28 cellular contexts compared by ENCODE assay signal in the genomic region with DNA sequence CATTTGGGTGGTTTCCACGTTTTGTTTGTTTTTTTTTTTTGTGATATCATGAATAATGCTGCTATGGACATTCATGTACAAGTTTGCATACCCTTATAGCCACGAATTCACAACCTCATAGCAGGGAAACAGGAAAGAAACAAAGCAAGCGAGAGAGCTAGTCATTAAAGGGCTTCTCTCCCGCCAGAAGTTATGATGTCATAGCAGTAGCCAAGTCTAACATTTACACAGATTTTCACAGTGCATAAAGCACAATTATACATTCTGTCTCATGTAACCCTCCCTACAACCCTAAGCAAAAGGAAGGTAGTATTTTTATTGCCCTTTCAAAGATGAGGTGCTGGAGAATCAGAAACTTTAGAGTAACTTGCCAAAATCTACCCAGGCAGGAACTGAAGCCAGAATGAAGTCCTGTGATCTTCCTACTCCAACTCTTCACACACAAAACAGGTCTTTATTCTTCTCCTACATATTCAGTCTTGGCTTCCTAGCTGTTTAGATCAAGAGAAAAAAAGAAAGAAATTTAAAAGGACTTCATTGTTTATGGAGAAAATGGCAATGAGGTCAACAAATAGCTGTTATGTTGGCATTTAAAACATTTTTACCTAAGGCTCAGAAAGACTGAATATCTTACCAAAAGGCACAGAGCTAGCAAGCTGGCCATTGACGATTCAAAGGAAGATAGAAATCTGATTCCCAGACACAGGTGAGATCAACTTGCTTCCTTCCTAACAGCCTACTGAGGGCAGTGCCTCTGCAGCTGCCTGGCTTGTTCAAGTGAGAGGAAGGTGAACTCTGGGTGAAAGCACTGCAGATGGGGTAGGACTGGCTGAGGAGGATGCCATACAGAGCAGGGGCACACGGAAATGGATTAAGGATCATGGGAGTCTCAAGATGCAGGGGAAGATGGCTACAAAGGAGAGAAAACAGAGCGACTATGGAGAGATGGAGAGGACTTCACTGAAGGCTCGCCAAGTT. TPM values are rescaled to one million over a fixed set of nuclear protein-coding genes. Genes with fewer than 3 reads are reported as not detected.
DNase-seq lines count a peak whose midpoint lies in the region; ATAC-seq, FAIRE-seq and TF ChIP-seq lines count a peak whose summit lies in the region.
"Had no signal": no experiment of that assay in that cellular context is flagged by ENCODE, and none has a peak within 500 bp of the region (broad histone marks: within the 10 kb centered on the region; RNA-seq: fewer than 3 reads in every experiment).

No MANE protein-coding gene starts in this region.

- H3K23ac ChIP-seq in H1 (ENCODE audit: insufficient read length): no peak overlapping the region
- H3K23ac ChIP-seq in mesendoderm (ENCODE audit: low read length): peak overlapping the region; percentile 15

- H3K4me1 ChIP-seq in breast epithelium (no peaks in the 10 kb centered on the region), H1 (replicated peaks in 1 of 4; ENCODE audit: control insufficient read depth in 3 of 4, insufficient read depth in 4 of 4, low read length in 3 of 4) (peaks cover 0 to 3% (median 1%) of the 10 kb centered on the region in 4 experiments; a peak in 2 of 7 replicates), mesendoderm (ENCODE audit: control insufficient read depth, low read depth, low read length) (peaks cover 3% of the 10 kb centered on the region)

- H3K27ac ChIP-seq in breast epithelium: peak overlapping the region in 1 of 2 donors; percentile 45
- H3K27ac ChIP-seq in H1 (ENCODE audit: low read depth, low read length): no peak overlapping the region
- H3K27ac ChIP-seq in mesendoderm (ENCODE audit: low read depth, low read length): no peak overlapping the region
- H3K27ac ChIP-seq: SK-N-MC had no signal

- peak overlapping the region; percentile 58; the same call in 1 of the 2 replicates for H2AFZ ChIP-seq in H1 (ENCODE audit: low read length)

- TF ChIP-seq POLR2A in breast epithelium (IDR thresholded peaks at IDR 0.05) (no peak), H1 (IDR thresholded peaks at IDR 0.05; ENCODE audit: control extremely low read depth in 1 of 2, low read depth in 2 of 2, low read length in 2 of 2) (no peak)

- H4K91ac ChIP-seq in H1 (replicated peaks; ENCODE audit: insufficient read length, low read length): no peak overlapping the region

- H3K4me3 Mint-ChIP-seq in MCF 10A (ENCODE audit: unreplicated experiment): no peak overlapping the region
- H3K4me3 Mint-ChIP-seq in activated CD8-positive, alpha-beta T cell treated with anti-CD3 and anti-CD28 coated beads for 36 hours: no peak overlapping the region
- H3K4me3 Mint-ChIP-seq: CD8-positive, alpha-beta memory T cell had no signal

- no peak overlapping the region for H2BK15ac ChIP-seq in H1 (ENCODE audit: low read length)
- H2BK15ac ChIP-seq in mesendoderm (replicated peaks; ENCODE audit: low read depth): no peak overlapping the region

- H3K4me3 ChIP-seq in breast epithelium (no peak overlapping the region), H1 (ENCODE audit: extremely low read depth in 1 of 4, insufficient read depth in 2 of 4, low read depth in 3 of 4, low read length in 4 of 4) (no peak overlapping the region), mesendoderm (ENCODE audit: low read length) (no peak overlapping the region)
- H3K4me3 ChIP-seq: SK-N-MC had no signal

- no peaks in the 10 kb centered on the region for H4K20me1 ChIP-seq in H1 (replicated peaks in 1 of 2; ENCODE audit: control insufficient read depth in 1 of 2, insufficient read depth in 2 of 2, low read length in 2 of 2)

- intact Hi-C loops in MCF 10A (cut with micrococcal nuclease) (no loop called here), breast epithelium (cut with DNase I; ENCODE audit: low total_unique reads) (no loop called here)
- intact Hi-C loops in activated CD8-positive, alpha-beta T cell treated with anti-CD3 and anti-CD28 coated beads for 36 hours (cut with micrococcal nuclease): no loop called here

- TF ChIP-seq EP300 in H1 (IDR thresholded peaks at IDR 0.05; ENCODE audit: borderline replicate concordance in 1 of 2, low read depth in 2 of 2, low read length in 2 of 2): no peak

- no peaks in the 10 kb centered on the region for H3K79me2 ChIP-seq in H1 (ENCODE audit: control insufficient read depth in 1 of 2, insufficient read depth in 2 of 2, low read length in 2 of 2)
- H3K79me2 ChIP-seq in mesendoderm (ENCODE audit: control insufficient read depth, insufficient read depth, low read length): no peaks in the 10 kb centered on the region

- POLR2A ChIA-PET in MCF 10A (lab: Yijun Ruan, JAX) (no interaction called here), H1 (lab: Charles Lee; ENCODE audit: partially characterized antibody) (interaction anchor here (1.2 kb wide), 1 partner anchor 10 kb away, joined by 3 read pairs; no protein-coding TSS in a partner anchor)
- POLR2A ChIA-PET in activated CD8-positive, alpha-beta T cell treated with anti-CD3 and anti-CD28 coated beads for 36 hours (lab: Charles Lee): no interaction called here

- H3K9me3 ChIP-seq in breast epithelium (no peaks in the 10 kb centered on the region), H1 (ENCODE audit: insufficient read depth in 2 of 2, low read depth in 1 of 2, low read length in 1 of 2) (peaks cover 0 to 5% of the 10 kb centered on the region in 2 experiments; a peak in 1 of 4 replicates)
- H3K9me3 ChIP-seq: BE2C had no signal

- H3K36me3 ChIP-seq in breast epithelium (no peaks in the 10 kb centered on the region), H1 (ENCODE audit: control insufficient read depth in 2 of 4, insufficient read depth in 4 of 4, low read length in 3 of 4) (no peaks in the 10 kb centered on the region), mesendoderm (ENCODE audit: control insufficient read depth, insufficient read depth, low read length) (no peaks in the 10 kb centered on the region)

- no peak overlapping the region for H2AK5ac ChIP-seq in H1 (ENCODE audit: low read depth, low read length)
- H2AK5ac ChIP-seq in mesendoderm (ENCODE audit: low read length): no peak overlapping the region

- whole genome bisulfite sequencing in H1 (ENCODE audit: extremely low coverage in 1 of 2, insufficient coverage in 1 of 2, insufficient read length in 1 of 2, insufficient replicate concordance in 2 of 2, low coverage in 1 of 2, low lambda C conversion rate in 2 of 2, missing lambda C conversion rate in 1 of 2), 2 experiments: 84% methylated on average over 8 of the region's 8 CpGs; no CpG with 5 or more reads in 1 of the 2 experiments
- no CpG with 5 or more reads among the region's 8 CpGs for WGBS in mesendoderm (ENCODE audit: extremely low coverage, insufficient coverage, low lambda C conversion rate)

- peaks cover 35% of the 10 kb centered on the region for H3K4me1 Mint-ChIP-seq in MCF 10A (ENCODE audit: insufficient read depth, unreplicated experiment)
- H3K4me1 Mint-ChIP-seq in activated CD8-positive, alpha-beta T cell treated with anti-CD3 and anti-CD28 coated beads for 36 hours (ENCODE audit: low read depth): no peaks in the 10 kb centered on the region
- H3K4me1 Mint-ChIP-seq: CD14-positive monocyte; CD8-positive, alpha-beta memory T cell had no signal

- peak overlapping the region; percentile 47 for H3K27ac Mint-ChIP-seq in MCF 10A (ENCODE audit: low read depth, unreplicated experiment)
- no peak overlapping the region for H3K27ac Mint-ChIP-seq in activated CD8-positive, alpha-beta T cell treated with anti-CD3 and anti-CD28 coated beads for 36 hours
- H3K27ac Mint-ChIP-seq: CD14-positive monocyte had no signal

- H3K4me2 ChIP-seq in H1 (ENCODE audit: insufficient read depth in 1 of 2, low read depth in 2 of 2, low read length in 2 of 2) (no peak overlapping the region), mesendoderm (ENCODE audit: low read length) (no peak overlapping the region)

- H3K4ac ChIP-seq in H1 (replicated peaks; ENCODE audit: insufficient read length, low read depth, low read length) (no peak overlapping the region), mesendoderm (ENCODE audit: low read depth, low read length) (no peak overlapping the region)

- no peak overlapping the region for H3K56ac ChIP-seq in H1 (replicated peaks; ENCODE audit: insufficient read length, low read depth, low read length)
- no peak overlapping the region for H3K56ac ChIP-seq in mesendoderm (ENCODE audit: low read length)

- ATAC-seq in activated CD8-positive, alpha-beta T cell treated with anti-CD3 and anti-CD28 coated beads for 36 hours: no peak
- no peak for ATAC-seq in HG02623 (IDR thresholded peaks at IDR 0.05; ENCODE audit: unreplicated experiment)
- ATAC-seq: HCT116 had no signal

- H3K36me3 Mint-ChIP-seq in MCF 10A (ENCODE audit: insufficient read depth, unreplicated experiment): peaks cover 18% of the 10 kb centered on the region
- H3K36me3 Mint-ChIP-seq in activated CD8-positive, alpha-beta T cell treated with anti-CD3 and anti-CD28 coated beads for 36 hours (ENCODE audit: low read depth): no peaks in the 10 kb centered on the region
- H3K36me3 Mint-ChIP-seq: CD14-positive monocyte; CD8-positive, alpha-beta memory T cell had no signal

- H3K9ac ChIP-seq in H1 (replicated peaks in 1 of 4; ENCODE audit: extremely low read depth in 1 of 4, low read depth in 3 of 4, low read length in 3 of 4) (no peak overlapping the region), mesendoderm (ENCODE audit: low read length) (no peak overlapping the region)

- no peaks in the 10 kb centered on the region for H3K79me1 ChIP-seq in H1 (ENCODE audit: low read depth, low read length)
- H3K79me1 ChIP-seq in mesendoderm (ENCODE audit: low read length): no peaks in the 10 kb centered on the region

- H4K8ac ChIP-seq in H1 (ENCODE audit: extremely low read depth, insufficient read depth, low read length) (no peak overlapping the region), mesendoderm (ENCODE audit: low read depth, low read length) (no peak overlapping the region)

- no peak overlapping the region for H2BK12ac ChIP-seq in H1 (ENCODE audit: low read depth, low read length)

- H3K27me3 ChIP-seq in breast epithelium (no peaks in the 10 kb centered on the region), H1 (replicated peaks in 1 of 4; ENCODE audit: control insufficient read depth in 3 of 4, extremely low read depth in 1 of 4, insufficient read depth in 3 of 4, low read length in 3 of 4) (no peaks in the 10 kb centered on the region), mesendoderm (ENCODE audit: insufficient read depth, low read length, poor library complexity) (no peaks in the 10 kb centered on the region)
- H3K27me3 ChIP-seq: BE2C had no signal

- no peak overlapping the region for H2BK20ac ChIP-seq in H1 (ENCODE audit: low read length)

- CTCF ChIA-PET in MCF 10A (lab: Yijun Ruan, JAX): interaction anchor here (1.0 kb wide), 1 partner anchor 1142 kb away, joined by 3 read pairs; no protein-coding TSS in a partner anchor
- CTCF ChIA-PET in H1 (lab: Charles Lee; ENCODE audit: partially characterized antibody): interaction anchor here (1.0 to 1.7 kb wide), 2 partner anchors 10 to 17 kb away, joined by 3 to 4 read pairs; no protein-coding TSS in a partner anchor
- CTCF ChIA-PET in activated CD8-positive, alpha-beta T cell treated with anti-CD3 and anti-CD28 coated beads for 36 hours (lab: Charles Lee): no interaction called here

- DNase-seq in MCF 10A (ENCODE audit: unreplicated experiment) (no peak), breast epithelium (ENCODE audit: low spot score in 2 of 2) (no peak), H1 (ENCODE audit: low read depth in 1 of 2, low spot score in 2 of 2) (no peak), mesendoderm (no peak)
- no peak for DNase-seq in activated naive CD4-positive, alpha-beta T cell treated with Interleukin-2 at 50 U/mL for 16 hours
- no peak for DNase-seq in activated CD8-positive, alpha-beta T cell treated with anti-CD3 and anti-CD28 coated beads for 36 hours
- DNase-seq: 8988T; ACHN; BE2C; Calu3; CD8-positive, alpha-beta memory T cell; DND-41; KBM-7; MM.1S; NCI-H1417 treated with DMSO at 0.1 percent for 48 hours; NCI-H187; NCI-H2081 treated with DMSO at 0.1 percent for 48 hours; NCI-H2171 treated with DMSO at 0.1 percent for 48 hours; NCI-H524 treated with DMSO at 0.1 percent for 48 hours; NCI-H774; Right ventricle myocardium superior; RPMI8226 had no signal

- no peak overlapping the region for H3K18ac ChIP-seq in H1 (ENCODE audit: extremely low read depth, low read length)
- no peak overlapping the region for H3K18ac ChIP-seq in mesendoderm (ENCODE audit: low read length)

- H4K5ac ChIP-seq in H1 (ENCODE audit: insufficient read length, low read depth, low read length): no peak overlapping the region
- H4K5ac ChIP-seq in mesendoderm (ENCODE audit: low read length): no peak overlapping the region

- H2BK5ac ChIP-seq in H1 (ENCODE audit: low read depth, low read length) (no peak overlapping the region), mesendoderm (ENCODE audit: low read length) (no peak overlapping the region)

- no peak for TF ChIP-seq CTCF in MCF 10A (IDR thresholded peaks at IDR 0.05; ENCODE audit: unreplicated experiment)
- TF ChIP-seq CTCF in breast epithelium (IDR thresholded peaks at IDR 0.05): no peak
- TF ChIP-seq CTCF in H1 (IDR thresholded peaks at IDR 0.05; ENCODE audit: control extremely low read depth in 1 of 3, insufficient read depth in 1 of 3, low read depth in 1 of 3, low read length in 3 of 3): no peak
- no peak for TF ChIP-seq CTCF in activated CD8-positive, alpha-beta T cell treated with anti-CD3 and anti-CD28 coated beads for 36 hours (IDR thresholded peaks at IDR 0.05)

- no TSS peak for BruUV-seq in MCF 10A (replicated peaks; lab: Mats Ljungman, UMichigan)

- no peak for FAIRE-seq in H1 (lab: Jason Lieb, UNC)
- FAIRE-seq: GM12892, GM19239 had no signal

- no peaks in the 10 kb centered on the region for H3K9me3 Mint-ChIP-seq in MCF 10A (ENCODE audit: unreplicated experiment)
- no peaks in the 10 kb centered on the region for H3K9me3 Mint-ChIP-seq in activated CD8-positive, alpha-beta T cell treated with anti-CD3 and anti-CD28 coated beads for 36 hours

- H2BK120ac ChIP-seq in H1 (replicated peaks; ENCODE audit: low read depth, low read length) (no peak overlapping the region), mesendoderm (ENCODE audit: low read depth, low read length) (no peak overlapping the region)

- no peaks in the 10 kb centered on the region for H3K23me2 ChIP-seq in H1 (ENCODE audit: low read depth, low read length)

- H3K27me3 Mint-ChIP-seq in MCF 10A (ENCODE audit: insufficient read depth, unreplicated experiment): no peaks in the 10 kb centered on the region
- H3K27me3 Mint-ChIP-seq in activated CD8-positive, alpha-beta T cell treated with anti-CD3 and anti-CD28 coated beads for 36 hours: peaks cover 11% of the 10 kb centered on the region

- no peak overlapping the region for H3K14ac ChIP-seq in H1 (ENCODE audit: insufficient read length)

- no peak for TF ChIP-seq RAD21 in H1 (IDR thresholded peaks at IDR 0.05 in 1 of 2, conservative IDR thresholded peaks at IDR 0.05 in 1 of 2; ENCODE audit: low read depth in 2 of 2, low read length in 2 of 2)

RNA-seq across cellular contexts. Expression of a gene that starts 34.1 kb away (rescaled TPM):
- total RNA-seq in MCF 10A (2022): 19.8 and 20.4 TPM in 2 replicates
- total RNA-seq in breast epithelium: 100 to 1,000 TPM in 1 of 3 donors, 10 to 100 TPM in 2; 13.4 to 462 (median 26.3) TPM
- 15.5 and 18.5 TPM in 2 replicates for total RNA-seq in H1 (2021; fragmentation: NEBNext Ultra II Directional; extraction: Animal tissue kit (Norgen Biotek cat#: 25700))
- polyA plus RNA-seq in H1 (2011; rRNA removed): 3.4 and 5.5 TPM in 2 replicates
- 5.7 TPM for polyA plus RNA-seq in H1 (2011; cell fraction: cytosol; rRNA removed)
- 7.4 TPM for polyA plus RNA-seq in H1 (2011; cell fraction: nucleus; rRNA removed)
- 5.0 to 7.6 TPM (median 6.3 TPM) in 4 replicates for polyA plus RNA-seq in H1 (2012, experiment 1 of 2)
- 0.41 TPM for polyA plus RNA-seq in H1 (2012, experiment 2 of 2)
- polyA plus RNA-seq in H1 (2013, experiment 1 of 2): 12.1 TPM
- 11.8 TPM for polyA plus RNA-seq in H1 (2013, experiment 2 of 2)
- polyA minus RNA-seq in H1 (2011; rRNA and poly(A)+ RNA removed): 16.1 and 24.3 TPM in 2 replicates
- 5.5 TPM for polyA minus RNA-seq in H1 (2011; cell fraction: cytosol; rRNA and poly(A)+ RNA removed)
- 25.0 TPM for polyA minus RNA-seq in H1 (2011; cell fraction: nucleus; rRNA and poly(A)+ RNA removed)
- polyA plus RNA-seq in mesendoderm (2013, experiment 1 of 2): 6.3 TPM
- 6.0 TPM for polyA plus RNA-seq in mesendoderm (2013, experiment 2 of 2)
- 1 to 10 TPM; 7.4 to 8.6 TPM for total RNA-seq in activated CD8-positive, alpha-beta T cell treated with anti-CD3 and anti-CD28 coated beads for 36 hours
